In the genomic region with DNA sequence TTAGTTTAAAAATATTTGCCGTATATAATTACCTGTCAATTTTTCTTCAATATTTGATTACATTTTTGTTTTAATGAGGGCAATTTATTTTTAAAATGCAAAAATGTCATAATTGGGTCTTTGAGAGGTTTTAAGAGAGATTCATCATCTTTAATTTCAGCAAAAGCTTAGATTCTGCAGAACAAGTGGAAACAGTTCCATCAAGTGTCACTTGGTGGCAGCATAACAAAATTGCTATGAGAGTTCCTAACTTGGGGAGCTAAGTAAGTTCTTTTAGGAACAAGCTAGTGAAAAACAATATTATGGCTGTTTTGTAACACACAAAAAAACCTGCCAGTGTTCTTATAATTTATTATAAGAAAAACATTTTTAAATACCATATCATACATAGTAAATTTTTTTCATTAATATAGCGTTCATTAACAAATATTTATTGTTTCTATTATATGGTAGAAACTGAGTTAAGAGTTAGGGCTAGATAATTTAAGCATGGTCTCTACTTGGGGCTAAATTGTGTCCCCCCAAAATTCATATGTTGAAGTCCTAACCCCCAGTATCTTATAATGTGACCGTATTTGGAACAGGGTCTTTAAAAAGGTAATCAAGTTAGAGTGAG, we compare ENCODE assay signal across 8 cellular contexts.
DNase-seq lines count a peak whose midpoint lies in the region; ATAC-seq and TF ChIP-seq lines count a peak whose summit lies in the region.

No MANE protein-coding gene starts in this region.

- peak; percentile 4 to 58 for DNase-seq in NCI-H524 (lab: John Stamatoyannopoulos, UW)
- no peak for DNase-seq in NCI-H524 treated with DMSO at 0.1 percent for 48 hours (lab: John Stamatoyannopoulos, UW)
- peak; percentile 35 for DNase-seq in SHP77 treated with DMSO at 0.1 percent for 48 hours (lab: John Stamatoyannopoulos, UW)
- DNase-seq in fibroblast of pulmonary artery (ENCODE audit: low read depth), result peak; percentile 83
- DNase-seq in sciatic nerve (ENCODE audit: low spot score), result peak; percentile 55
- DNase-seq in OCI-M2 (lab: John Stamatoyannopoulos, UW; ENCODE audit: unreplicated experiment), result no peak

- ATAC-seq in HG03378 (IDR thresholded peaks at IDR 0.05; ENCODE audit: unreplicated experiment) (peak; percentile 70), sciatic nerve (peak; percentile 49), GM19324 (IDR thresholded peaks at IDR 0.05; ENCODE audit: low FRiP score, unreplicated experiment) (no peak)

- H3K4me3 ChIP-seq in fibroblast of pulmonary artery (replicated peaks; ENCODE audit: low read depth, low read length), result no peak overlapping the region

- peak; percentile 84 for TF ChIP-seq CTCF in fibroblast of pulmonary artery (IDR thresholded peaks at IDR 0.05; ENCODE audit: low read length, missing control alignments)

- intact Hi-C loops in sciatic nerve (cut with DNase I), result no loop called here

Comparison
In these comparisons a context has a peak if more than half of its experiments do, and no peak if none do; other contexts are left out.
1. DNase-seq: peak in NCI-H524 (2 of 2), SHP77 treated with DMSO at 0.1 percent for 48 hours (single experiment), fibroblast of pulmonary artery (single experiment) and sciatic nerve (single experiment); none in NCI-H524 treated with DMSO at 0.1 percent for 48 hours (single experiment) and OCI-M2 (single experiment).